ENCODE assay signal across 7 cellular contexts in genomic region chr6:84220809-84221409, GRCh38. TPM values are rescaled to one million over a fixed set of nuclear protein-coding genes. Genes with fewer than 3 reads are reported as not detected.
DNase-seq lines count a peak whose midpoint lies in the region; ATAC-seq, FAIRE-seq and TF ChIP-seq lines count a peak whose summit lies in the region.

No MANE protein-coding gene starts in this region.

- no peak overlapping the region for H3K27ac ChIP-seq in neural cell (ENCODE audit: low read length)

- no peak overlapping the region for H3K4me3 ChIP-seq in bronchial epithelial cell (ENCODE audit: low read depth, low read length)
- H3K4me3 ChIP-seq in neural cell (ENCODE audit: low read length), result no peak overlapping the region

- POLR2A ChIA-PET in HEK293T (lab: Yijun Ruan, JAX), result no interaction called here

- no peak for ATAC-seq in GM21786 (IDR thresholded peaks at IDR 0.05; ENCODE audit: unreplicated experiment)

- H4K20me1 ChIP-seq in neural cell (ENCODE audit: insufficient read depth), result no peaks in the 10 kb centered on the region

- DNase-seq in EL (peak; percentile 31), LHCN-M2 (ENCODE audit: low read depth) (peak; percentile 18), bronchial epithelial cell (ENCODE audit: low read depth) (peak; percentile 36), HEK293T (ENCODE audit: extremely low spot score) (no peak), anterior cingulate cortex (lab: John Stamatoyannopoulos, UW) (no peak)

- peaks cover 10% of the 10 kb centered on the region for H3K79me2 ChIP-seq in neural cell (replicated peaks; ENCODE audit: insufficient read depth, low read length)

- H3K9me3 ChIP-seq in neural cell (ENCODE audit: low read length), result no peaks in the 10 kb centered on the region

- H3F3A ChIP-seq in neural cell (ENCODE audit: insufficient read depth, low read length, poor library complexity, severe bottlenecking), result no peaks in the 10 kb centered on the region

- TF ChIP-seq EP300 in neural cell (conservative IDR thresholded peaks at IDR 0.05; ENCODE audit: poor library complexity, severe bottlenecking), result no peak

- H3K27me3 ChIP-seq in bronchial epithelial cell (ENCODE audit: control insufficient read depth, insufficient read depth, low read length) (no peaks in the 10 kb centered on the region), neural cell (ENCODE audit: insufficient read depth, low read depth, low read length) (no peaks in the 10 kb centered on the region)

- no peak overlapping the region for H3K4me2 ChIP-seq in neural cell (ENCODE audit: low read length)

- no peaks in the 10 kb centered on the region for H3K36me3 ChIP-seq in bronchial epithelial cell (ENCODE audit: control insufficient read depth, insufficient read depth, low read length)
- no peaks in the 10 kb centered on the region for H3K36me3 ChIP-seq in neural cell (ENCODE audit: insufficient read depth, low read length)

- H3K9me2 ChIP-seq in neural cell (ENCODE audit: insufficient read depth, low read length), result no peaks in the 10 kb centered on the region

- H3K9ac ChIP-seq in neural cell (ENCODE audit: low read length), result no peak overlapping the region

- FAIRE-seq in bronchial epithelial cell (lab: Jason Lieb, UNC), result no peak

- peak; percentile 29 for TF ChIP-seq CTCF in bronchial epithelial cell (IDR thresholded peaks at IDR 0.05; ENCODE audit: insufficient read depth, low read length, severe bottlenecking)
- peak; percentile 70 for TF ChIP-seq CTCF in neural cell (IDR thresholded peaks at IDR 0.05; ENCODE audit: poor library complexity, severe bottlenecking)

- no peak overlapping the region for H2AFZ ChIP-seq in neural cell (ENCODE audit: low read depth, low read length)

- CTCF ChIA-PET in HEK293T (lab: Yijun Ruan, JAX), result no interaction called here

- TF ChIP-seq RAD21 in neural cell (conservative IDR thresholded peaks at IDR 0.05), result peak; percentile 75

TF ChIP-seq in neural cell, 6 proteins besides CTCF, POLR2A, EP300 and RAD21:
- no peak for TF ChIP-seq TAF1 (IDR thresholded peaks at IDR 0.05; ENCODE audit: low read depth)
- TF ChIP-seq SMC3 (conservative IDR thresholded peaks at IDR 0.05; ENCODE audit: poor library complexity), result peak; percentile 77

TF ChIP-seq in HEK293T, 16 proteins besides CTCF, POLR2A, EP300 and RAD21:
- no peak for TF ChIP-seq LEF1 (IDR thresholded peaks at IDR 0.05; ENCODE audit: borderline replicate concordance)
- TF ChIP-seq ARNT (IDR thresholded peaks at IDR 0.05), result no peak
- no peak for TF ChIP-seq PKNOX1 (IDR thresholded peaks at IDR 0.05)
- TF ChIP-seq SUZ12 (IDR thresholded peaks at IDR 0.05), result no peak
- no peak for TF ChIP-seq FOXK2 (IDR thresholded peaks at IDR 0.05)
- no peak for TF ChIP-seq HDGF (IDR thresholded peaks at IDR 0.05; ENCODE audit: borderline replicate concordance)
- TF ChIP-seq NFRKB (IDR thresholded peaks at IDR 0.05), result no peak
- TF ChIP-seq ZNF384 (IDR thresholded peaks at IDR 0.05), result no peak
- TF ChIP-seq L3MBTL2 (conservative IDR thresholded peaks at IDR 0.05), result no peak
- TF ChIP-seq TARDBP (IDR thresholded peaks at IDR 0.05), result no peak
- no peak for TF ChIP-seq FOXA1 (IDR thresholded peaks at IDR 0.05)
- TF ChIP-seq FOXM1 (IDR thresholded peaks at IDR 0.05; ENCODE audit: borderline replicate concordance), result no peak
- TF ChIP-seq BHLHE40 (IDR thresholded peaks at IDR 0.05; ENCODE audit: borderline replicate concordance), result no peak

RNA-seq across cellular contexts. Expression of gene CEP162, which starts 6.5 kb away (rescaled TPM):
- total RNA-seq in LHCN-M2 (2014; rRNA removed) (8.6 and 8.8 TPM in 2 replicates), bronchial epithelial cell (3.1 and 3.4 TPM in 2 replicates)
- 1.3 TPM for polyA plus RNA-seq in LHCN-M2 (2012)
- polyA plus RNA-seq in neural cell, result 10.9 and 19.3 TPM in 2 replicates
- 36.0 and 39.6 TPM in 2 replicates for polyA minus RNA-seq in neural cell

Comparison
In these comparisons a context has a peak if more than half of its experiments do, and no peak if none do; other contexts are left out.
1. DNase-seq: peak in EL (single experiment), LHCN-M2 (single experiment) and bronchial epithelial cell (single experiment); none in HEK293T (single experiment) and anterior cingulate cortex (0 of 58).